2 cellular contexts compared by ENCODE assay signal in the genomic region with DNA sequence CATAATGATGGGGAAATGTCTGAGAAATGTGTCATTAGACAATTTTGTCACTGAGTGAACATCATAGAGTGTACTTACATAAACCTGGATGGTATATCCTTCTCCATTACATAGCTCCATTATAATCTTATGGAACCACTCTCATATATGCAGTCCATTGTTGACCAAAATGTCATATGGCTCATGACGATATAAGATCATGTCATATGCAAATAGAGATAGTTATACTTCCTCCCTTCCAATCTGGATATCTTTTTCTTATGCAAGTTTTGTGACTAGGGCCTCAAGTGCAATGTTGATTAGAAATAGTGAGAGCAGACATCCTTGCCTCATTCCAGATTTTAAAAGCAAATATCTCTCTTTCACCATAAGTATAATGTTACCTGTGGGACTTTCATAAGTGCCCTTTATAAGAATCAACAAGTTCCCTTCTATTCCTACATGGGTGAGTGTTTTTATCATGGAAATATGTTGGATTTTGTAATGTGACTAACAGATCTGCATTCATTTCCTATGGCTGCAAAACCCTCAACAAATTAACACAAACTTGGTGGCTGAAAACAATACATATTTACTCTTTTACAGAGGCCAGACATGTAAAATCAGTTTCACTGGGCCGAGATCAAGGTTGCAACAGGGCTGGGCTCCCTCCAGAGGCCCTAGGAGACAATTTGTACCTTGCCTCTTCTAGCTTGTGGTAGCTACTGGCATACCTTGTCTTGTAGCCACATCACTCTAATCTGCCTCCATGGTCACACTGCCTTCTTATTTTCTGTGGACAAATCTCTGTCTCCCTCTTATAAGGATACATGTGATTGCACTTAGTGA.
TF ChIP-seq lines count a peak whose summit lies in the region.

No MANE protein-coding gene starts in this region.

TF ChIP-seq in GM23338, 12 proteins besides CTCF, POLR2A, EP300 and RAD21:
- TF ChIP-seq ZNF331 (CRISPR knock-in tag; IDR thresholded peaks at IDR 0.05; ENCODE audit: low read depth): no peak
- 0 out of 2 replicates have a peak, but pooled peaks have one; percentile 20 for TF ChIP-seq POLR2AphosphoS5 (IDR thresholded peaks at IDR 0.05; ENCODE audit: low read depth)

TF ChIP-seq in K562, 482 proteins besides CTCF, POLR2A, EP300 and RAD21 (continues in another document):
- TF ChIP-seq ZNF76 (CRISPR knock-in tag; IDR thresholded peaks at IDR 0.05; ENCODE audit: borderline replicate concordance) (no peak), IFI16 (CRISPR knock-in tag; IDR thresholded peaks at IDR 0.05) (no peak), CREM (IDR thresholded peaks at IDR 0.05; ENCODE audit: low read depth) (0 out of 2 replicates have a peak, but pooled peaks have one; percentile 15), ZNF644 (tag; IDR thresholded peaks at IDR 0.05; ENCODE audit: low read depth) (no peak), PYGO2 (tag; IDR thresholded peaks at IDR 0.05) (no peak), PHTF2 (CRISPR knock-in tag; IDR thresholded peaks at IDR 0.05) (no peak), POLR2H (tag; IDR thresholded peaks at IDR 0.05; ENCODE audit: low read depth) (peak; percentile 84), MEF2A (IDR thresholded peaks at IDR 0.05; ENCODE audit: control insufficient read depth, low read depth, low read length) (peak; percentile 48; the same call in 1 of the 2 replicates), GTF2E2 (tag; IDR thresholded peaks at IDR 0.05) (peak; percentile 66; the same call in 1 of the 2 replicates), ZNF3 (CRISPR knock-in tag; IDR thresholded peaks at IDR 0.05) (no peak), MTA1 (IDR thresholded peaks at IDR 0.05; ENCODE audit: borderline replicate concordance) (no peak), YY1 (IDR thresholded peaks at IDR 0.05; ENCODE audit: borderline replicate concordance in 1 of 3, control insufficient read depth in 1 of 3, extremely low read depth in 1 of 3, insufficient read depth in 3 of 3, insufficient read length in 1 of 3, insufficient replicate concordance in 2 of 3, low read depth in 1 of 3, low read length in 2 of 3) (peak in 1 of 3 experiments; percentile 52), CTBP1 (IDR thresholded peaks at IDR 0.05; ENCODE audit: borderline replicate concordance) (no peak), ZNF140 (CRISPR knock-in tag; IDR thresholded peaks at IDR 0.05) (no peak), CCNT2 (IDR thresholded peaks at IDR 0.05; ENCODE audit: borderline replicate concordance, extremely low read depth, insufficient read length, low read depth, low read length) (peak; percentile 37), PML (IDR thresholded peaks at IDR 0.05; ENCODE audit: low read length) (peak; percentile 99), CCAR2 (IDR thresholded peaks at IDR 0.05; ENCODE audit: low read depth, low read length) (no peak), POLR2B (IDR thresholded peaks at IDR 0.05; ENCODE audit: low read depth, partially characterized antibody) (peak; percentile 73), ATF1 (CRISPR knock-in tag; IDR thresholded peaks at IDR 0.05) (no peak), ATF1 (tag; IDR thresholded peaks at IDR 0.05) (peak; percentile 54; the same call in 1 of the 2 replicates), RBFOX2 (IDR thresholded peaks at IDR 0.05; ENCODE audit: low read depth, low read length) (peak; percentile 85), PURB (CRISPR knock-in tag; IDR thresholded peaks at IDR 0.05; ENCODE audit: low read depth) (no peak), FOXM1 (IDR thresholded peaks at IDR 0.05; ENCODE audit: low read depth) (peak; percentile 41; the same call in 1 of the 2 replicates), FOXM1 (CRISPR knock-in tag; IDR thresholded peaks at IDR 0.05; ENCODE audit: low read depth) (no peak), SETDB1 (IDR thresholded peaks at IDR 0.05; ENCODE audit: low read length) (no peak), TBL1XR1 (IDR thresholded peaks at IDR 0.05; ENCODE audit: low read length in 2 of 2) (no peak), ZNF316 (IDR thresholded peaks at IDR 0.05) (peak; percentile 57; the same call in 1 of the 2 replicates), CREB1 (IDR thresholded peaks at IDR 0.05) (no peak; the same call in 1 of the 2 replicates), CREB1 (CRISPR knock-in tag; IDR thresholded peaks at IDR 0.05) (peak; percentile 61; the same call in 1 of the 2 replicates), STAT5A (IDR thresholded peaks at IDR 0.05; ENCODE audit: borderline replicate concordance, low read length) (peak; percentile 39), SRF (CRISPR knock-in tag; IDR thresholded peaks at IDR 0.05) (no peak), HNRNPL (IDR thresholded peaks at IDR 0.05; ENCODE audit: low read depth, low read length) (0 out of 2 replicates have a peak, but pooled peaks have one; percentile 45), SRSF1 (IDR thresholded peaks at IDR 0.05; ENCODE audit: low read depth, low read length) (no peak), ETS2 (tag; IDR thresholded peaks at IDR 0.05; ENCODE audit: borderline replicate concordance, poor library complexity, severe bottlenecking) (no peak), ETV1 (tag; conservative IDR thresholded peaks at IDR 0.05; ENCODE audit: low read depth) (no peak), HNRNPH1 (optimal IDR thresholded peaks at IDR 0.05; ENCODE audit: low read depth, low read length) (no peak), SNIP1 (IDR thresholded peaks at IDR 0.05; ENCODE audit: low read depth) (no peak), TBP (optimal IDR thresholded peaks at IDR 0.05; ENCODE audit: low read depth, low read length) (peak; percentile 97), CEBPB (tag; IDR thresholded peaks at IDR 0.05) (peak; percentile 61), PPARD (CRISPR knock-in tag; IDR thresholded peaks at IDR 0.05) (no peak), THRAP3 (IDR thresholded peaks at IDR 0.05; ENCODE audit: borderline replicate concordance) (no peak), MTA2 (IDR thresholded peaks at IDR 0.05; ENCODE audit: low read depth) (peak; percentile 53), CBFA2T2 (conservative IDR thresholded peaks at IDR 0.05) (peak; percentile 58; the same call in 1 of the 2 replicates), SPI1 (IDR thresholded peaks at IDR 0.05; ENCODE audit: borderline replicate concordance, low read depth, low read length) (peak; percentile 38; the same call in 1 of the 2 replicates), RNF2 (IDR thresholded peaks at IDR 0.05) (peak; percentile 84; the same call in 1 of the 2 replicates)
- TF ChIP-seq, protein P1, sequence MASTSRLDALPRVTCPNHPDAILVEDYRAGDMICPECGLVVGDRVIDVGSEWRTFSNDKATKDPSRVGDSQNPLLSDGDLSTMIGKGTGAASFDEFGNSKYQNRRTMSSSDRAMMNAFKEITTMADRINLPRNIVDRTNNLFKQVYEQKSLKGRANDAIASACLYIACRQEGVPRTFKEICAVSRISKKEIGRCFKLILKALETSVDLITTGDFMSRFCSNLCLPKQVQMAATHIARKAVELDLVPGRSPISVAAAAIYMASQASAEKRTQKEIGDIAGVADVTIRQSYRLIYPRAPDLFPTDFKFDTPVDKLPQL (IDR thresholded peaks at IDR 0.05; ENCODE audit: extremely low read depth, insufficient read length): peak; percentile 93
- TF ChIP-seq, protein P2, sequence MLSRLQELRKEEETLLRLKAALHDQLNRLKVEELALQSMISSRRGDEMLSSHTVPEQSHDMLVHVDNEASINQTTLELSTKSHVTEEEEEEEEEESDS (CRISPR knock-in tag; IDR thresholded peaks at IDR 0.05): peak; percentile 87
- TF ChIP-seq, protein P3, sequence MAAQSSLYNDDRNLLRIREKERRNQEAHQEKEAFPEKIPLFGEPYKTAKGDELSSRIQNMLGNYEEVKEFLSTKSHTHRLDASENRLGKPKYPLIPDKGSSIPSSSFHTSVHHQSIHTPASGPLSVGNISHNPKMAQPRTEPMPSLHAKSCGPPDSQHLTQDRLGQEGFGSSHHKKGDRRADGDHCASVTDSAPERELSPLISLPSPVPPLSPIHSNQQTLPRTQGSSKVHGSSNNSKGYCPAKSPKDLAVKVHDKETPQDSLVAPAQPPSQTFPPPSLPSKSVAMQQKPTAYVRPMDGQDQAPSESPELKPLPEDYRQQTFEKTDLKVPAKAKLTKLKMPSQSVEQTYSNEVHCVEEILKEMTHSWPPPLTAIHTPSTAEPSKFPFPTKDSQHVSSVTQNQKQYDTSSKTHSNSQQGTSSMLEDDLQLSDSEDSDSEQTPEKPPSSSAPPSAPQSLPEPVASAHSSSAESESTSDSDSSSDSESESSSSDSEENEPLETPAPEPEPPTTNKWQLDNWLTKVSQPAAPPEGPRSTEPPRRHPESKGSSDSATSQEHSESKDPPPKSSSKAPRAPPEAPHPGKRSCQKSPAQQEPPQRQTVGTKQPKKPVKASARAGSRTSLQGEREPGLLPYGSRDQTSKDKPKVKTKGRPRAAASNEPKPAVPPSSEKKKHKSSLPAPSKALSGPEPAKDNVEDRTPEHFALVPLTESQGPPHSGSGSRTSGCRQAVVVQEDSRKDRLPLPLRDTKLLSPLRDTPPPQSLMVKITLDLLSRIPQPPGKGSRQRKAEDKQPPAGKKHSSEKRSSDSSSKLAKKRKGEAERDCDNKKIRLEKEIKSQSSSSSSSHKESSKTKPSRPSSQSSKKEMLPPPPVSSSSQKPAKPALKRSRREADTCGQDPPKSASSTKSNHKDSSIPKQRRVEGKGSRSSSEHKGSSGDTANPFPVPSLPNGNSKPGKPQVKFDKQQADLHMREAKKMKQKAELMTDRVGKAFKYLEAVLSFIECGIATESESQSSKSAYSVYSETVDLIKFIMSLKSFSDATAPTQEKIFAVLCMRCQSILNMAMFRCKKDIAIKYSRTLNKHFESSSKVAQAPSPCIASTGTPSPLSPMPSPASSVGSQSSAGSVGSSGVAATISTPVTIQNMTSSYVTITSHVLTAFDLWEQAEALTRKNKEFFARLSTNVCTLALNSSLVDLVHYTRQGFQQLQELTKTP (IDR thresholded peaks at IDR 0.05; ENCODE audit: low read depth in 1 of 2, partially characterized antibody in 2 of 2): no peak
- TF ChIP-seq, protein P4, sequence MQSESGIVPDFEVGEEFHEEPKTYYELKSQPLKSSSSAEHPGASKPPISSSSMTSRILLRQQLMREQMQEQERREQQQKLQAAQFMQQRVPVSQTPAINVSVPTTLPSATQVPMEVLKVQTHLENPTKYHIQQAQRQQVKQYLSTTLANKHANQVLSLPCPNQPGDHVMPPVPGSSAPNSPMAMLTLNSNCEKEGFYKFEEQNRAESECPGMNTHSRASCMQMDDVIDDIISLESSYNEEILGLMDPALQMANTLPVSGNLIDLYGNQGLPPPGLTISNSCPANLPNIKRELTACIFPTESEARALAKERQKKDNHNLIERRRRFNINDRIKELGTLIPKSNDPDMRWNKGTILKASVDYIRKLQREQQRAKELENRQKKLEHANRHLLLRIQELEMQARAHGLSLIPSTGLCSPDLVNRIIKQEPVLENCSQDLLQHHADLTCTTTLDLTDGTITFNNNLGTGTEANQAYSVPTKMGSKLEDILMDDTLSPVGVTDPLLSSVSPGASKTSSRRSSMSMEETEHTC (IDR thresholded peaks at IDR 0.05): no peak
- TF ChIP-seq, protein P5, sequence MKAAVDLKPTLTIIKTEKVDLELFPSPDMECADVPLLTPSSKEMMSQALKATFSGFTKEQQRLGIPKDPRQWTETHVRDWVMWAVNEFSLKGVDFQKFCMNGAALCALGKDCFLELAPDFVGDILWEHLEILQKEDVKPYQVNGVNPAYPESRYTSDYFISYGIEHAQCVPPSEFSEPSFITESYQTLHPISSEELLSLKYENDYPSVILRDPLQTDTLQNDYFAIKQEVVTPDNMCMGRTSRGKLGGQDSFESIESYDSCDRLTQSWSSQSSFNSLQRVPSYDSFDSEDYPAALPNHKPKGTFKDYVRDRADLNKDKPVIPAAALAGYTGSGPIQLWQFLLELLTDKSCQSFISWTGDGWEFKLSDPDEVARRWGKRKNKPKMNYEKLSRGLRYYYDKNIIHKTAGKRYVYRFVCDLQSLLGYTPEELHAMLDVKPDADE (conservative IDR thresholded peaks at IDR 0.05; ENCODE audit: control insufficient read depth, low read depth, low read length): peak; percentile 38; the same call in 1 of the 2 replicates
- TF ChIP-seq, protein P6, sequence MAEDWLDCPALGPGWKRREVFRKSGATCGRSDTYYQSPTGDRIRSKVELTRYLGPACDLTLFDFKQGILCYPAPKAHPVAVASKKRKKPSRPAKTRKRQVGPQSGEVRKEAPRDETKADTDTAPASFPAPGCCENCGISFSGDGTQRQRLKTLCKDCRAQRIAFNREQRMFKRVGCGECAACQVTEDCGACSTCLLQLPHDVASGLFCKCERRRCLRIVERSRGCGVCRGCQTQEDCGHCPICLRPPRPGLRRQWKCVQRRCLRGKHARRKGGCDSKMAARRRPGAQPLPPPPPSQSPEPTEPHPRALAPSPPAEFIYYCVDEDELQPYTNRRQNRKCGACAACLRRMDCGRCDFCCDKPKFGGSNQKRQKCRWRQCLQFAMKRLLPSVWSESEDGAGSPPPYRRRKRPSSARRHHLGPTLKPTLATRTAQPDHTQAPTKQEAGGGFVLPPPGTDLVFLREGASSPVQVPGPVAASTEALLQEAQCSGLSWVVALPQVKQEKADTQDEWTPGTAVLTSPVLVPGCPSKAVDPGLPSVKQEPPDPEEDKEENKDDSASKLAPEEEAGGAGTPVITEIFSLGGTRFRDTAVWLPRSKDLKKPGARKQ (CRISPR knock-in tag; IDR thresholded peaks at IDR 0.05): no peak
- TF ChIP-seq, protein P7, sequence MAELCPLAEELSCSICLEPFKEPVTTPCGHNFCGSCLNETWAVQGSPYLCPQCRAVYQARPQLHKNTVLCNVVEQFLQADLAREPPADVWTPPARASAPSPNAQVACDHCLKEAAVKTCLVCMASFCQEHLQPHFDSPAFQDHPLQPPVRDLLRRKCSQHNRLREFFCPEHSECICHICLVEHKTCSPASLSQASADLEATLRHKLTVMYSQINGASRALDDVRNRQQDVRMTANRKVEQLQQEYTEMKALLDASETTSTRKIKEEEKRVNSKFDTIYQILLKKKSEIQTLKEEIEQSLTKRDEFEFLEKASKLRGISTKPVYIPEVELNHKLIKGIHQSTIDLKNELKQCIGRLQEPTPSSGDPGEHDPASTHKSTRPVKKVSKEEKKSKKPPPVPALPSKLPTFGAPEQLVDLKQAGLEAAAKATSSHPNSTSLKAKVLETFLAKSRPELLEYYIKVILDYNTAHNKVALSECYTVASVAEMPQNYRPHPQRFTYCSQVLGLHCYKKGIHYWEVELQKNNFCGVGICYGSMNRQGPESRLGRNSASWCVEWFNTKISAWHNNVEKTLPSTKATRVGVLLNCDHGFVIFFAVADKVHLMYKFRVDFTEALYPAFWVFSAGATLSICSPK (IDR thresholded peaks at IDR 0.05; ENCODE audit: borderline replicate concordance): no peak
- TF ChIP-seq, protein P8, sequence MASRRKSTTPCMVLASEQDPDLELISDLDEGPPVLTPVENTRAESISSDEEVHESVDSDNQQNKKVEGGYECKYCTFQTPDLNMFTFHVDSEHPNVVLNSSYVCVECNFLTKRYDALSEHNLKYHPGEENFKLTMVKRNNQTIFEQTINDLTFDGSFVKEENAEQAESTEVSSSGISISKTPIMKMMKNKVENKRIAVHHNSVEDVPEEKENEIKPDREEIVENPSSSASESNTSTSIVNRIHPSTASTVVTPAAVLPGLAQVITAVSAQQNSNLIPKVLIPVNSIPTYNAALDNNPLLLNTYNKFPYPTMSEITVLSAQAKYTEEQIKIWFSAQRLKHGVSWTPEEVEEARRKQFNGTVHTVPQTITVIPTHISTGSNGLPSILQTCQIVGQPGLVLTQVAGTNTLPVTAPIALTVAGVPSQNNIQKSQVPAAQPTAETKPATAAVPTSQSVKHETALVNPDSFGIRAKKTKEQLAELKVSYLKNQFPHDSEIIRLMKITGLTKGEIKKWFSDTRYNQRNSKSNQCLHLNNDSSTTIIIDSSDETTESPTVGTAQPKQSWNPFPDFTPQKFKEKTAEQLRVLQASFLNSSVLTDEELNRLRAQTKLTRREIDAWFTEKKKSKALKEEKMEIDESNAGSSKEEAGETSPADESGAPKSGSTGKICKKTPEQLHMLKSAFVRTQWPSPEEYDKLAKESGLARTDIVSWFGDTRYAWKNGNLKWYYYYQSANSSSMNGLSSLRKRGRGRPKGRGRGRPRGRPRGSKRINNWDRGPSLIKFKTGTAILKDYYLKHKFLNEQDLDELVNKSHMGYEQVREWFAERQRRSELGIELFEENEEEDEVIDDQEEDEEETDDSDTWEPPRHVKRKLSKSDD (conservative IDR thresholded peaks at IDR 0.05; ENCODE audit: low read length): no peak
